23 cellular contexts compared by ENCODE assay signal in the genomic region with DNA sequence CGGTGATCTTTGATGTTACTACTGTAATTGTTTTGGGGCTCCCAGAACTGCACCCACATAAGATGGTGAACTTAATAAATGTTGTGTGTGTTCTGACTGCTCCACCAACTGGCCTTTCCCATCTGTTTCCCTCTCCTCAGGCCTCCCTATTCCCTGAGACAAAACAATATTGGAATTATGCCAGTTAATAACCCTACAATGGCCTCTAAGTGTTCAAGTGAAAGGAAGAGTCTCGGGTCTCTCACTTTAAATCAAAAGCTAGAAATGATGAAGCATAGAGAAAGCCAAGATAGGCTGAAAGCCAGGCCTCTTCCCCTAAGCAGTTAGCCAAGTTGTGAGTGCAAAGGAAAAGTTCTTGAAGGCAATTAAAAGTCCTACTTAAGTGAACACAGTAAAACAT. TPM values are rescaled to one million over a fixed set of nuclear protein-coding genes. Genes with fewer than 3 reads are reported as not detected.
DNase-seq lines count a peak whose midpoint lies in the region; ATAC-seq, FAIRE-seq and TF ChIP-seq lines count a peak whose summit lies in the region.
"Had no signal": no experiment of that assay in that cellular context is flagged by ENCODE, and none has a peak within 500 bp of the region (broad histone marks: within the 10 kb centered on the region; RNA-seq: fewer than 3 reads in every experiment).

No MANE protein-coding gene starts in this region.

- dilution Hi-C loops in endothelial cell of umbilical vein (cut with MboI; ENCODE audit: extremely low pct_ligation_motif_present, low sequenced_read_pairs): no loop called here

- H3K9me3 ChIP-seq in endothelial cell of umbilical vein (replicated peaks; ENCODE audit: control insufficient read depth, insufficient read depth, low read length) (no peaks in the 10 kb centered on the region), ascending aorta (no peaks in the 10 kb centered on the region)
- H3K9me3 ChIP-seq: BE2C had no signal

- no peak overlapping the region for H3K4me3 Mint-ChIP-seq in mesothelial cell of epicardium
- no peak overlapping the region for H3K4me3 Mint-ChIP-seq in activated T-cell treated with anti-CD3 and anti-CD28 coated beads, Interleukin-2, amount 50 U/mL, for 72 hours
- H3K4me3 Mint-ChIP-seq: CD4-positive, CD25-positive, alpha-beta regulatory T cell; CD8-positive, alpha-beta memory T cell; H9 had no signal

- H3K79me2 ChIP-seq in endothelial cell of umbilical vein (ENCODE audit: control insufficient read depth, insufficient read depth, low read length): no peaks in the 10 kb centered on the region

- no peaks in the 10 kb centered on the region for H4K20me1 ChIP-seq in endothelial cell of umbilical vein (replicated peaks; ENCODE audit: control insufficient read depth, extremely low read depth, insufficient read depth, low read length)

- BruUV-seq in endothelial cell of umbilical vein (replicated peaks; lab: Mats Ljungman, UMichigan): no TSS peak

- no peak overlapping the region for H2AFZ ChIP-seq in endothelial cell of umbilical vein (ENCODE audit: low read depth, low read length)

- ATAC-seq in HG03469 (IDR thresholded peaks at IDR 0.05; ENCODE audit: unreplicated experiment): no peak
- no peak for ATAC-seq in activated T-cell treated with anti-CD3 and anti-CD28 coated beads, Interleukin-2, amount 50 U/mL, for 72 hours (replicated peaks in 1 of 2)

- H3K4me1 ChIP-seq in endothelial cell of umbilical vein (ENCODE audit: control insufficient read depth, extremely low read depth, insufficient read depth, low read length) (no peaks in the 10 kb centered on the region), ascending aorta (no peaks in the 10 kb centered on the region)

- no peaks in the 10 kb centered on the region for H3K27me3 ChIP-seq in endothelial cell of umbilical vein (ENCODE audit: control insufficient read depth in 2 of 2, insufficient read depth in 2 of 2, low read length in 2 of 2)
- H3K27me3 ChIP-seq in ascending aorta: no peaks in the 10 kb centered on the region
- H3K27me3 ChIP-seq: BE2C had no signal

- no peaks in the 10 kb centered on the region for H3K9me3 Mint-ChIP-seq in mesothelial cell of epicardium
- H3K9me3 Mint-ChIP-seq in activated T-cell treated with anti-CD3 and anti-CD28 coated beads, Interleukin-2, amount 50 U/mL, for 72 hours: no peaks in the 10 kb centered on the region
- H3K9me3 Mint-ChIP-seq: CD8-positive, alpha-beta memory T cell had no signal

- no peak for TF ChIP-seq POLR2A in endothelial cell of umbilical vein (IDR thresholded peaks at IDR 0.05; ENCODE audit: low read depth, low read length)

- H3K27ac Mint-ChIP-seq in mesothelial cell of epicardium: peak overlapping the region; percentile 32
- H3K27ac Mint-ChIP-seq in activated T-cell treated with anti-CD3 and anti-CD28 coated beads, Interleukin-2, amount 50 U/mL, for 72 hours: no peak overlapping the region
- H3K27ac Mint-ChIP-seq: CD4-positive, CD25-positive, alpha-beta regulatory T cell; CD8-positive, alpha-beta memory T cell; H9 had no signal

- no peak overlapping the region for H3K27ac ChIP-seq in endothelial cell of umbilical vein (ENCODE audit: insufficient read depth, low read depth, low read length)
- no peak overlapping the region for H3K27ac ChIP-seq in ascending aorta
- H3K27ac ChIP-seq: HL-60 had no signal

- FAIRE-seq in endothelial cell of umbilical vein (lab: Jason Lieb, UNC): no peak
- FAIRE-seq: A204.1, G401.6, GM12891, GM19239, H1 had no signal

- in situ Hi-C loops in astrocyte of the cerebellum (cut with HindIII; ENCODE audit: low sequenced_read_pairs): no loop called here

- POLR2A ChIA-PET in endothelial cell of umbilical vein (lab: Charles Lee): no interaction called here

- intact Hi-C loops in endothelial cell of umbilical vein (cut with micrococcal nuclease) (no loop called here), ascending aorta (cut with DNase I) (no loop called here)

- TF ChIP-seq CTCF in astrocyte of the cerebellum (IDR thresholded peaks at IDR 0.05; ENCODE audit: low read depth, low read length, missing control alignments) (no peak), endothelial cell of umbilical vein (IDR thresholded peaks at IDR 0.05; ENCODE audit: extremely low read depth in 1 of 2, insufficient read depth in 1 of 2, low read depth in 1 of 2, low read length in 2 of 2) (no peak), mesothelial cell of epicardium (IDR thresholded peaks at IDR 0.05; ENCODE audit: unreplicated experiment) (no peak), ascending aorta (IDR thresholded peaks at IDR 0.05) (no peak)

- peaks cover 15% of the 10 kb centered on the region for H3K4me1 Mint-ChIP-seq in mesothelial cell of epicardium
- peaks cover 7% of the 10 kb centered on the region for H3K4me1 Mint-ChIP-seq in activated T-cell treated with anti-CD3 and anti-CD28 coated beads, Interleukin-2, amount 50 U/mL, for 72 hours (ENCODE audit: low read depth)
- H3K4me1 Mint-ChIP-seq: CD4-positive, CD25-positive, alpha-beta regulatory T cell; CD8-positive, alpha-beta memory T cell had no signal

- H3K4me3 ChIP-seq in astrocyte of the cerebellum (ENCODE audit: low read depth, low read length) (no peak overlapping the region), endothelial cell of umbilical vein (replicated peaks in 1 of 3; ENCODE audit: insufficient read depth in 1 of 3, low read depth in 1 of 3, low read length in 3 of 3) (no peak overlapping the region), ascending aorta (no peak overlapping the region)

- H3K36me3 Mint-ChIP-seq in mesothelial cell of epicardium: no peaks in the 10 kb centered on the region
- no peaks in the 10 kb centered on the region for H3K36me3 Mint-ChIP-seq in activated T-cell treated with anti-CD3 and anti-CD28 coated beads, Interleukin-2, amount 50 U/mL, for 72 hours (ENCODE audit: insufficient read depth in 2 of 2)
- H3K36me3 Mint-ChIP-seq: CD4-positive, CD25-positive, alpha-beta regulatory T cell; CD8-positive, alpha-beta memory T cell had no signal

- H3K36me3 ChIP-seq in endothelial cell of umbilical vein (ENCODE audit: control insufficient read depth in 2 of 2, extremely low read depth in 1 of 2, insufficient read depth in 2 of 2, low read length in 2 of 2) (no peaks in the 10 kb centered on the region), ascending aorta (no peaks in the 10 kb centered on the region)
- H3K36me3 ChIP-seq: BE2C had no signal

- no peaks in the 10 kb centered on the region for H3K9me1 ChIP-seq in endothelial cell of umbilical vein (replicated peaks; ENCODE audit: control insufficient read depth, extremely low read depth, insufficient read depth, low read length)

- H3K4me2 ChIP-seq in endothelial cell of umbilical vein (ENCODE audit: insufficient read depth, low read length): no peak overlapping the region

- DNase-seq in astrocyte of the cerebellum (ENCODE audit: low read depth) (peak; percentile 49), endothelial cell of umbilical vein (ENCODE audit: low read depth, low spot score) (peak; percentile 20), mesothelial cell of epicardium (ENCODE audit: low spot score in 2 of 2, unreplicated experiment in 2 of 2) (no peak), ascending aorta (ENCODE audit: low spot score in 2 of 2) (no peak), MV-4-11 (lab: John Stamatoyannopoulos, UW) (no peak)
- DNase-seq in activated T-cell treated with anti-CD3 and anti-CD28 coated beads, Interleukin-2, amount 50 U/mL, for 72 hours: no peak
- DNase-seq: ACHN; BE2C; C1 segment of cervical spinal cord; CD4-positive, CD25-positive, alpha-beta regulatory T cell; CD8-positive, alpha-beta memory T cell; COR-L47; DMS 273 treated with DMSO at 0.1 percent for 48 hours; DMS53; H9 had no signal

- H3K27me3 Mint-ChIP-seq in mesothelial cell of epicardium (ENCODE audit: low read depth): no peaks in the 10 kb centered on the region
- H3K27me3 Mint-ChIP-seq in activated T-cell treated with anti-CD3 and anti-CD28 coated beads, Interleukin-2, amount 50 U/mL, for 72 hours (ENCODE audit: low read depth): no peaks in the 10 kb centered on the region

- CTCF ChIA-PET in endothelial cell of umbilical vein (lab: Charles Lee): interaction anchor here (0.7 to 2.1 kb wide), 3 partner anchors 8 to 117 kb away, joined by 3 to 4 read pairs (median 4); no protein-coding TSS in a partner anchor

- H3K9ac ChIP-seq in endothelial cell of umbilical vein (replicated peaks; ENCODE audit: extremely low read depth, insufficient read depth, low read length): no peak overlapping the region

RNA-seq across cellular contexts. Expression of gene ACOT6, which starts 13.4 kb away (rescaled TPM):
- not detected in 2 replicates for total RNA-seq in endothelial cell of umbilical vein
- not detected in 2 replicates for polyA plus RNA-seq in endothelial cell of umbilical vein
- not detected in 2 replicates for polyA plus RNA-seq in endothelial cell of umbilical vein (2011; cell fraction: cytosol; rRNA removed)
- not detected in 2 replicates for polyA plus RNA-seq in endothelial cell of umbilical vein (2011; cell fraction: nucleus; rRNA removed)
- not detected in 2 replicates for polyA plus RNA-seq in endothelial cell of umbilical vein (2012)
- not detected in 2 replicates for polyA minus RNA-seq in endothelial cell of umbilical vein
- not detected for polyA minus RNA-seq in endothelial cell of umbilical vein (2011; cell fraction: cytosol; rRNA and poly(A)+ RNA removed)
- not detected in 2 replicates for polyA minus RNA-seq in endothelial cell of umbilical vein (2011; cell fraction: nucleus; rRNA and poly(A)+ RNA removed)
- not detected in 3 replicates for total RNA-seq in mesothelial cell of epicardium
- total RNA-seq in ascending aorta: not detected
- total RNA-seq in activated T-cell treated with anti-CD3 and anti-CD28 coated beads, Interleukin-2, amount 50 U/mL, for 72 hours: not detected
- total RNA-seq: CD4-positive, CD25-positive, alpha-beta regulatory T cell; CD8-positive, alpha-beta memory T cell; H1; H9; HT1080 had no signal
- polyA plus RNA-seq: CD8-positive, alpha-beta memory T cell; H1 had no signal

RNA-seq across cellular contexts. Expression of gene DNAL1, which starts 19.1 kb away (rescaled TPM):
- total RNA-seq in endothelial cell of umbilical vein: 14.1 and 15.3 TPM in 2 replicates
- 2.1 and 2.4 TPM in 2 replicates for polyA plus RNA-seq in endothelial cell of umbilical vein
- polyA plus RNA-seq in endothelial cell of umbilical vein (2011; cell fraction: cytosol; rRNA removed): 3.1 TPM in 2 replicates
- polyA plus RNA-seq in endothelial cell of umbilical vein (2011; cell fraction: nucleus; rRNA removed): 4.5 and 4.6 TPM in 2 replicates
- polyA plus RNA-seq in endothelial cell of umbilical vein (2012): 6.1 and 9.7 TPM in 2 replicates
- 2.3 and 2.9 TPM in 2 replicates for polyA minus RNA-seq in endothelial cell of umbilical vein
- 2.6 TPM for polyA minus RNA-seq in endothelial cell of umbilical vein (2011; cell fraction: cytosol; rRNA and poly(A)+ RNA removed)
- 1.4 and 2.8 TPM in 2 replicates for polyA minus RNA-seq in endothelial cell of umbilical vein (2011; cell fraction: nucleus; rRNA and poly(A)+ RNA removed)
- 13.3 to 13.8 TPM (median 13.4 TPM) in 3 replicates for total RNA-seq in mesothelial cell of epicardium
- 1.5 TPM for total RNA-seq in ascending aorta
- total RNA-seq in activated T-cell treated with anti-CD3 and anti-CD28 coated beads, Interleukin-2, amount 50 U/mL, for 72 hours: 1 to 10 TPM; 6.8 to 8.3 TPM

RNA-seq across cellular contexts. Expression of gene ACOT4, which starts 34.0 kb away (rescaled TPM):
- 0.53 and 0.69 TPM in 2 replicates for total RNA-seq in endothelial cell of umbilical vein
- 0.46 and 0.75 TPM in 2 replicates for polyA plus RNA-seq in endothelial cell of umbilical vein
- 0.48 and 0.56 TPM in 2 replicates for polyA plus RNA-seq in endothelial cell of umbilical vein (2011; cell fraction: cytosol; rRNA removed)
- 0.21 and 0.49 TPM in 2 replicates for polyA plus RNA-seq in endothelial cell of umbilical vein (2011; cell fraction: nucleus; rRNA removed)
- 0.40 and 0.41 TPM in 2 replicates for polyA plus RNA-seq in endothelial cell of umbilical vein (2012)
- polyA minus RNA-seq in endothelial cell of umbilical vein: 0.32 and 0.66 TPM in 2 replicates
- polyA minus RNA-seq in endothelial cell of umbilical vein (2011; cell fraction: cytosol; rRNA and poly(A)+ RNA removed): 0.41 TPM
- polyA minus RNA-seq in endothelial cell of umbilical vein (2011; cell fraction: nucleus; rRNA and poly(A)+ RNA removed): 0.19 TPM in 1 of 2 replicates, not detected in the other
- 1.4 to 1.6 TPM (median 1.5 TPM) in 3 replicates for total RNA-seq in mesothelial cell of epicardium
- 1.9 TPM for total RNA-seq in ascending aorta
- 1 to 10 TPM; 4.4 to 5.2 TPM for total RNA-seq in activated T-cell treated with anti-CD3 and anti-CD28 coated beads, Interleukin-2, amount 50 U/mL, for 72 hours
- total RNA-seq: HT1080 had no signal

RNA-seq across cellular contexts. Expression of gene ACOT2, which starts 56.7 kb away (rescaled TPM):
- total RNA-seq in endothelial cell of umbilical vein (9.5 and 28.8 TPM in 2 replicates), mesothelial cell of epicardium (25.0 to 26.4 TPM (median 25.6 TPM) in 3 replicates), ascending aorta (44.5 TPM)
- polyA plus RNA-seq in endothelial cell of umbilical vein: 31.5 and 34.6 TPM in 2 replicates
- polyA plus RNA-seq in endothelial cell of umbilical vein (2011; cell fraction: cytosol; rRNA removed): 21.2 and 28.9 TPM in 2 replicates
- polyA plus RNA-seq in endothelial cell of umbilical vein (2011; cell fraction: nucleus; rRNA removed): 20.2 and 20.4 TPM in 2 replicates
- polyA plus RNA-seq in endothelial cell of umbilical vein (2012): 18.7 and 19.8 TPM in 2 replicates
- 11.0 and 15.1 TPM in 2 replicates for polyA minus RNA-seq in endothelial cell of umbilical vein
- 11.8 TPM for polyA minus RNA-seq in endothelial cell of umbilical vein (2011; cell fraction: cytosol; rRNA and poly(A)+ RNA removed)
- polyA minus RNA-seq in endothelial cell of umbilical vein (2011; cell fraction: nucleus; rRNA and poly(A)+ RNA removed): 5.2 and 6.6 TPM in 2 replicates
- 10 to 100 TPM in 1 of 2 donors, 1 to 10 TPM in 1; 8.4 to 12.9 TPM for total RNA-seq in activated T-cell treated with anti-CD3 and anti-CD28 coated beads, Interleukin-2, amount 50 U/mL, for 72 hours

Comparison
In these comparisons a context has a peak if more than half of its experiments do, and no peak if none do; other contexts are left out.
1. DNase-seq: peak in astrocyte of the cerebellum (single experiment) and endothelial cell of umbilical vein (single experiment); none in mesothelial cell of epicardium (0 of 2), ascending aorta (0 of 2), MV-4-11 (single experiment) and activated T-cell treated with anti-CD3 and anti-CD28 coated beads, Interleukin-2, amount 50 U/mL, for 72 hours (0 of 2).